ENCODE assay signal across 1 cellular context in the genomic region with DNA sequence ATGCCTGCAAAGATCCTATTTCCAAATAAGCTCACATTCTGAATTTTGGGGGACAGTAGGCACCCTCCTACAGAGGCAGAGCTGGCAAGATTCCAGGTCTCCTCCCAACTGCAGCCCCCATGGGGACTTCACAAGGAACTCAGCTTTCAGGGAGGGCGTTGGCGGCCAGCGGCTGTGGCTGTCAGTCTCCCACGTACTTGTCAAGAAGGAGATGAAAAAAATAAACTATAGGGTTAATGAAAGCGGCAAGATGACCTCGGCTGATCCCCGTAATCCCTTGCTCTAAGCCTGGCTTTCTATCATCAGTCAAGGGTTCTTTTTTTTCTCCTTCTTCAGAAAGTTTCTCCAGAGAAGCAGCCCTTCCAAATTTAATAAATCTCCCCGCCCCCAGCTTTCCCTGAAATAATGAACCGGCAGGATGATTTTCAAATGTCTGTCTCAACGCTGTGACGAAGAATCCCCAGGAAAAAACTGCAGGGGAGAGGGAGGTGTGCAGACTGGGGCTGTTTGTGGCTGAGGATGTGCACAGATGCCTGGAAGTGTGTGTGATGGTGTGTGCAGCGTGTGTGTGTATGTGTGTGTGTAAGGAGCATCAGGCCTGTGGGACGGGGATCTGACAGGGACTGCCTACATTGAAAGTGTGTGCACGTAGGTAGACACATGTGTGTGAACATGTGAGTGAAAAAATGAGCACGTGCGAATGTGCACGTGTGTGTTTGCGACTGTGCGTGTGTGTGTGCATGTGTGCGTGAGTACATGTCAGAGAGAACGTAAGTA.
TF ChIP-seq lines count a peak whose summit lies in the region.

No MANE protein-coding gene starts in this region.

TF ChIP-seq in IMR-90, 13 proteins besides CTCF, POLR2A, EP300 and RAD21 (continued from another document):
- no peak for TF ChIP-seq USF2 (IDR thresholded peaks at IDR 0.05; ENCODE audit: low read depth, low read length)
- no peak for TF ChIP-seq FOS (IDR thresholded peaks at IDR 0.05; ENCODE audit: low read depth, low read length)
- no peak for TF ChIP-seq MAFK (IDR thresholded peaks at IDR 0.05; ENCODE audit: low read depth, low read length)
- no peak for TF ChIP-seq SMC3 (IDR thresholded peaks at IDR 0.05; ENCODE audit: low read depth, low read length)
- TF ChIP-seq CHD1 (IDR thresholded peaks at IDR 0.05; ENCODE audit: low read depth, low read length) = no peak
- no peak for TF ChIP-seq NFE2L2 (IDR thresholded peaks at IDR 0.05; ENCODE audit: low read depth, low read length)
- TF ChIP-seq, protein P1, sequence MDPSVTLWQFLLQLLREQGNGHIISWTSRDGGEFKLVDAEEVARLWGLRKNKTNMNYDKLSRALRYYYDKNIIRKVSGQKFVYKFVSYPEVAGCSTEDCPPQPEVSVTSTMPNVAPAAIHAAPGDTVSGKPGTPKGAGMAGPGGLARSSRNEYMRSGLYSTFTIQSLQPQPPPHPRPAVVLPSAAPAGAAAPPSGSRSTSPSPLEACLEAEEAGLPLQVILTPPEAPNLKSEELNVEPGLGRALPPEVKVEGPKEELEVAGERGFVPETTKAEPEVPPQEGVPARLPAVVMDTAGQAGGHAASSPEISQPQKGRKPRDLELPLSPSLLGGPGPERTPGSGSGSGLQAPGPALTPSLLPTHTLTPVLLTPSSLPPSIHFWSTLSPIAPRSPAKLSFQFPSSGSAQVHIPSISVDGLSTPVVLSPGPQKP (IDR thresholded peaks at IDR 0.05; ENCODE audit: borderline replicate concordance, low read depth, low read length) = no peak
- no peak for TF ChIP-seq BHLHE40 (IDR thresholded peaks at IDR 0.05; ENCODE audit: low read depth, low read length)
- TF ChIP-seq MAZ (IDR thresholded peaks at IDR 0.05; ENCODE audit: borderline replicate concordance, low read depth, low read length) = no peak
- TF ChIP-seq RFX5 (IDR thresholded peaks at IDR 0.05; ENCODE audit: low read depth, low read length) = no peak
- no peak for TF ChIP-seq MXI1 (IDR thresholded peaks at IDR 0.05; ENCODE audit: borderline replicate concordance, low read depth, low read length)
TF ChIP-seq in IMR-90: peak in this region for 0.
